In genomic region chr9:69871143-69871834, GRCh38 we compare ENCODE assay signal across 21 cellular contexts. TPM values are rescaled to one million over a fixed set of nuclear protein-coding genes. Genes with fewer than 3 reads are reported as not detected.
"Had no signal": no experiment of that assay in that cellular context is flagged by ENCODE, and none has a peak within 500 bp of the region (broad histone marks: within the 10 kb centered on the region; RNA-seq: fewer than 3 reads in every experiment).

No MANE protein-coding gene starts in this region.

- H3K4me3 ChIP-seq: ovary, psoas muscle, stomach, vagina had no signal

- DNase-seq: activated CD4-positive, alpha-beta T cell treated with anti-CD3 and anti-CD28 coated beads for 48 hours; activated CD4-positive, CD25-positive, alpha-beta regulatory T cell; activated CD8-positive, alpha-beta T cell treated with anti-CD3 and anti-CD28 coated beads, Interleukin-2, amount 10 ng/mL, durations not matched to agents 7 days and 5 days; activated effector memory CD4-positive, alpha-beta T cell treated with Interleukin-2 at 50 U/mL for 16 hours; activated naive CD4-positive, alpha-beta T cell treated with anti-CD3 and anti-CD28 coated beads, Interleukin-2, amount 10 ng/mL, durations not matched to agents 7 days and 5 days; activated T-cell treated with anti-CD3 and anti-CD28 coated beads, Interleukin-2, amount 50 U/mL, for 24 hours; cerebellar nuclear complex; effector CD4-positive, alpha-beta T cell; left cardiac atrium; natural killer cell; ovary; psoas muscle; right cardiac atrium; small intestine; stimulated activated CD4-positive, alpha-beta T cell treated with anti-CD3 and anti-CD28 coated beads, Interleukin-15, amount 100 ng/mL, for 24 hours; stimulated activated CD4-positive, alpha-beta T cell treated with anti-CD3 and anti-CD28 coated beads, Interleukin-2, amount 100 ng/mL, for 48 hours; stomach; T1000; trophoblast cell had no signal

RNA-seq across cellular contexts. Expression of gene CFAP95, which starts 50.7 kb away (rescaled TPM):
- polyA plus RNA-seq: esophagus, right cardiac atrium, small intestine, stomach had no signal
